ENCODE assay signal across 16 cellular contexts in genomic region chr1:239112536-239112935, GRCh38.
DNase-seq lines count a peak whose midpoint lies in the region; ATAC-seq and TF ChIP-seq lines count a peak whose summit lies in the region.
"Had no signal": no experiment of that assay in that cellular context is flagged by ENCODE, and none has a peak within 500 bp of the region (broad histone marks: within the 10 kb centered on the region; RNA-seq: fewer than 3 reads in every experiment).

No MANE protein-coding gene starts in this region.

- TF ChIP-seq CTCF in endodermal cell (conservative IDR thresholded peaks at IDR 0.05) (no peak), brain microvascular endothelial cell (IDR thresholded peaks at IDR 0.05; ENCODE audit: low read depth, low read length, missing control alignments) (no peak)

- H3K4me3 ChIP-seq in endodermal cell (ENCODE audit: low read length) (no peak overlapping the region), brain microvascular endothelial cell (ENCODE audit: low read depth, low read length) (no peak overlapping the region)

- no peak overlapping the region for H3K9ac ChIP-seq in endodermal cell (ENCODE audit: extremely low read depth, low read length, poor library complexity, severe bottlenecking)

- no peaks in the 10 kb centered on the region for H3K27me3 Mint-ChIP-seq in endodermal cell (ENCODE audit: insufficient read depth)

- DNase-seq in COR-L47 (lab: John Stamatoyannopoulos, UW) (peak; percentile 17), HT-29 (ENCODE audit: low spot score) (peak; percentile 55), NCI-H2081 treated with DMSO at 0.1 percent for 48 hours (lab: John Stamatoyannopoulos, UW) (peak; percentile 21), endodermal cell (peak; percentile 50), AML-193 (lab: John Stamatoyannopoulos, UW) (no peak), brain microvascular endothelial cell (no peak)
- DNase-seq: C1 segment of cervical spinal cord; H7; KBM-7; NCI-H187 treated with DMSO at 0.1 percent for 48 hours; NCI-H510A; NK-92 treated with Interleukin-12 subunit alpha and Interleukin-12 subunit beta, amount 100 ng/mL, for 24 hours; T-helper 1 cell had no signal

- no peaks in the 10 kb centered on the region for H3K9me3 ChIP-seq in endodermal cell (ENCODE audit: control insufficient read depth, low read length)

- peaks cover 11% of the 10 kb centered on the region for H3K4me1 ChIP-seq in endodermal cell (ENCODE audit: control insufficient read depth, insufficient read depth, low read length)

- no peak overlapping the region for H3K4me3 Mint-ChIP-seq in endodermal cell

- peaks cover 6% of the 10 kb centered on the region for H3K9me3 Mint-ChIP-seq in endodermal cell

- no peak overlapping the region for H3K27ac ChIP-seq in endodermal cell (ENCODE audit: low read depth, low read length)
- no peak overlapping the region for H3K27ac ChIP-seq in brain microvascular endothelial cell

- WGBS in endodermal cell (ENCODE audit: insufficient coverage in 1 of 2, insufficient read length in 1 of 2), 2 experiments = 69 to 85% methylated on average over 3 of the region's 3 CpGs

- ATAC-seq in HG03175 (IDR thresholded peaks at IDR 0.05; ENCODE audit: unreplicated experiment) (no peak), HG03439 (IDR thresholded peaks at IDR 0.05; ENCODE audit: unreplicated experiment) (no peak)
- ATAC-seq: SK-N-SH treated with all-trans-retinoic acid at 6 μM for 48 hours had no signal

- H3K27me3 ChIP-seq in endodermal cell (ENCODE audit: control insufficient read depth, insufficient read depth, low read length, poor library complexity, severe bottlenecking) (no peaks in the 10 kb centered on the region), brain microvascular endothelial cell (replicated peaks) (no peaks in the 10 kb centered on the region)

- in situ Hi-C loops in brain microvascular endothelial cell (cut with HindIII; ENCODE audit: low pct_ligation_motif_present, low sequenced_read_pairs) = no loop called here

- H3K4me1 Mint-ChIP-seq in endodermal cell = peaks cover 26% of the 10 kb centered on the region

- peak overlapping the region; percentile 7 for H3K27ac Mint-ChIP-seq in endodermal cell

- H3K36me3 ChIP-seq in endodermal cell (ENCODE audit: control insufficient read depth, insufficient read depth, low read length) (no peaks in the 10 kb centered on the region), brain microvascular endothelial cell (replicated peaks) (no peaks in the 10 kb centered on the region)

- H3K36me3 Mint-ChIP-seq in endodermal cell (ENCODE audit: low read depth) = no peaks in the 10 kb centered on the region

Comparison
In these comparisons a context has a peak if more than half of its experiments do, and no peak if none do; other contexts are left out.
1. DNase-seq: peak in COR-L47 (single experiment), HT-29 (single experiment), NCI-H2081 treated with DMSO at 0.1 percent for 48 hours (single experiment) and endodermal cell (single experiment); none in AML-193 (0 of 2) and brain microvascular endothelial cell (single experiment).